In the genomic region with DNA sequence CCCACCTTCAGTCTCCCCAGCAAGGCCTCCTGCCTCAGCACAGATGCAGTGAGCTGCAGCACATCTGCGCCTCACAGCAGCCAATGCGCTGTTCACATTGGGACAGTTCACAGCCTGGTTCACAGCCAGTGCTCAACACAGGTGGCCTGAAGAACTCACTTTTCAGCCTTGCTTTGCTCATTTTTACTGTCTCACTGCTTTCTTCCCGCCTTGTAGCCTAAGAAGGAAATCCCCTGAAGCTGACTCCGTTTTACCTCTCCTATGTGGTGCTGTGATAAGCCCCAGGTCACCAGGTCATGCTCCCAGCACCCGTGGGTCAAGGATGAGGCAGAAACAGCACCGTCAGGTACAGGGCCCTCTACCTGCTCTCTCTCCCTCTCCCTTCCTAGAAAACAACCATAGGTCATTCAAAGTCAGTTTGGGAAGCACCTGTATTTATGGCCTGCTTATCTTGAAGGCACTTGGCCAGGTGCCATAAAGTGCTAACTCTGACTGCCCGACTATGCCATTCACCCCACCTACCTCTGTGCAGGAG, we compare ENCODE assay signal across 9 cellular contexts. TPM values are rescaled to one million over a fixed set of nuclear protein-coding genes. Genes with fewer than 3 reads are reported as not detected.
DNase-seq lines count a peak whose midpoint lies in the region.
"Had no signal": no experiment of that assay in that cellular context is flagged by ENCODE, and none has a peak within 500 bp of the region (broad histone marks: within the 10 kb centered on the region; RNA-seq: fewer than 3 reads in every experiment).

No MANE protein-coding gene starts in this region.

- peak; percentile 23 for DNase-seq in activated T-cell treated with anti-CD3 and anti-CD28 coated beads for 48 hours (ENCODE audit: low read depth)
- DNase-seq in activated T-cell treated with anti-CD3 and anti-CD28 coated beads for 4 hours, result no peak
- DNase-seq in activated naive CD4-positive, alpha-beta T cell treated with anti-CD3 and anti-CD28 coated beads, Interleukin-2, amount 10 ng/mL, durations not matched to agents 7 days and 5 days, result peak; percentile 48
- DNase-seq in immature natural killer cell, result no peak
- DNase-seq in Ammon's horn (ENCODE audit: low spot score), result no peak
- DNase-seq in NCI-H2171 treated with DMSO at 0.1 percent for 48 hours (lab: John Stamatoyannopoulos, UW), result no peak
- no peak for DNase-seq in GM19240 (ENCODE audit: insufficient read length, low spot score)
- DNase-seq: NCI-H1048 had no signal

- H3K9me3 Mint-ChIP-seq in activated naive CD4-positive, alpha-beta T cell treated with anti-CD3 and anti-CD28 coated beads, Interleukin-2, amount 10 ng/mL, durations not matched to agents 7 days and 5 days, result no peaks in the 10 kb centered on the region
- H3K9me3 Mint-ChIP-seq in immature natural killer cell, result no peaks in the 10 kb centered on the region

- peak overlapping the region; percentile 91 for H3K27ac Mint-ChIP-seq in activated naive CD4-positive, alpha-beta T cell treated with anti-CD3 and anti-CD28 coated beads, Interleukin-2, amount 10 ng/mL, durations not matched to agents 7 days and 5 days
- peak overlapping the region in 1 of 6 donors; percentile 65 for H3K27ac Mint-ChIP-seq in immature natural killer cell

- H3K4me1 Mint-ChIP-seq in activated naive CD4-positive, alpha-beta T cell treated with anti-CD3 and anti-CD28 coated beads, Interleukin-2, amount 10 ng/mL, durations not matched to agents 7 days and 5 days, result peaks cover 77% of the 10 kb centered on the region
- H3K4me1 Mint-ChIP-seq in immature natural killer cell, result peaks cover 53 to 56% of the 10 kb centered on the region in 2 donors

- H3K27me3 Mint-ChIP-seq in activated naive CD4-positive, alpha-beta T cell treated with anti-CD3 and anti-CD28 coated beads, Interleukin-2, amount 10 ng/mL, durations not matched to agents 7 days and 5 days, result peaks cover 10% of the 10 kb centered on the region
- H3K27me3 Mint-ChIP-seq in immature natural killer cell (ENCODE audit: low read depth in 3 of 3), result peaks cover 12 to 19% (median 15%) of the 10 kb centered on the region in 3 donors

- H3K36me3 Mint-ChIP-seq in activated naive CD4-positive, alpha-beta T cell treated with anti-CD3 and anti-CD28 coated beads, Interleukin-2, amount 10 ng/mL, durations not matched to agents 7 days and 5 days, result peaks cover 8% of the 10 kb centered on the region
- H3K36me3 Mint-ChIP-seq in immature natural killer cell, result no peaks in the 10 kb centered on the region

- CTCF ChIA-PET in activated naive CD4-positive, alpha-beta T cell treated with anti-CD3 and anti-CD28 coated beads, Interleukin-2, amount 10 ng/mL, durations not matched to agents 7 days and 5 days (lab: Charles Lee), result interaction anchor here (0.6 to 5.0 kb wide), 6 partner anchors 9 to 185 kb away, joined by 3 to 30 read pairs (median 10); partner anchors contain the start of gene ANKRD31

- H3K27ac ChIP-seq in temporal lobe (ENCODE audit: low read depth, low read length), result peak overlapping the region; percentile 52

- peak overlapping the region; percentile 85 for H3K4me3 Mint-ChIP-seq in activated naive CD4-positive, alpha-beta T cell treated with anti-CD3 and anti-CD28 coated beads, Interleukin-2, amount 10 ng/mL, durations not matched to agents 7 days and 5 days
- peak overlapping the region; percentile 70 to 89 (median 79) for H3K4me3 Mint-ChIP-seq in immature natural killer cell

RNA-seq across cellular contexts. Expression of gene GCNT4, which starts 1.1 kb away (rescaled TPM):
- polyA plus RNA-seq in immature natural killer cell, result under 1 TPM in 2 of 3 donors, not detected in 1; 0.03 to 0.10 TPM
- total RNA-seq in temporal lobe, result 0.74 TPM

Comparison
In these comparisons a context has a peak if more than half of its experiments do, and no peak if none do; other contexts are left out.
1. DNase-seq: peak in activated T-cell treated with anti-CD3 and anti-CD28 coated beads for 48 hours (single experiment) and activated naive CD4-positive, alpha-beta T cell treated with anti-CD3 and anti-CD28 coated beads, Interleukin-2, amount 10 ng/mL, durations not matched to agents 7 days and 5 days (single experiment); none in activated T-cell treated with anti-CD3 and anti-CD28 coated beads for 4 hours (single experiment), immature natural killer cell (0 of 3), Ammon's horn (single experiment), NCI-H2171 treated with DMSO at 0.1 percent for 48 hours (single experiment) and GM19240 (single experiment).